1 cellular context compared by ENCODE assay signal in genomic region chr17:28507567-28508195, GRCh38.
TF ChIP-seq lines count a peak whose summit lies in the region.

No MANE protein-coding gene starts in this region.

TF ChIP-seq in IMR-90, 13 proteins besides CTCF, POLR2A, EP300 and RAD21:
- TF ChIP-seq USF2 (IDR thresholded peaks at IDR 0.05; ENCODE audit: low read depth, low read length) = no peak
- no peak for TF ChIP-seq RCOR1 (IDR thresholded peaks at IDR 0.05; ENCODE audit: insufficient replicate concordance, low read length)
- no peak for TF ChIP-seq NFE2L2 (IDR thresholded peaks at IDR 0.05; ENCODE audit: low read depth, low read length)
- no peak for TF ChIP-seq BHLHE40 (IDR thresholded peaks at IDR 0.05; ENCODE audit: low read depth, low read length)
- TF ChIP-seq SMC3 (IDR thresholded peaks at IDR 0.05; ENCODE audit: low read depth, low read length) = no peak
- no peak for TF ChIP-seq ELK1 (IDR thresholded peaks at IDR 0.05; ENCODE audit: borderline replicate concordance, low read depth, low read length)
- no peak for TF ChIP-seq FOS (IDR thresholded peaks at IDR 0.05; ENCODE audit: low read depth, low read length)
- TF ChIP-seq RFX5 (IDR thresholded peaks at IDR 0.05; ENCODE audit: low read depth, low read length) = no peak
- no peak for TF ChIP-seq MAFK (IDR thresholded peaks at IDR 0.05; ENCODE audit: low read depth, low read length)
- TF ChIP-seq MAZ (IDR thresholded peaks at IDR 0.05; ENCODE audit: borderline replicate concordance, low read depth, low read length) = no peak
- TF ChIP-seq MXI1 (IDR thresholded peaks at IDR 0.05; ENCODE audit: borderline replicate concordance, low read depth, low read length) = no peak
- TF ChIP-seq CHD1 (IDR thresholded peaks at IDR 0.05; ENCODE audit: low read depth, low read length) = no peak
- TF ChIP-seq CEBPB (IDR thresholded peaks at IDR 0.05; ENCODE audit: low read depth, low read length) = no peak
TF ChIP-seq in IMR-90: peak in this region for 0.
